8 cellular contexts compared by ENCODE assay signal in the genomic region with DNA sequence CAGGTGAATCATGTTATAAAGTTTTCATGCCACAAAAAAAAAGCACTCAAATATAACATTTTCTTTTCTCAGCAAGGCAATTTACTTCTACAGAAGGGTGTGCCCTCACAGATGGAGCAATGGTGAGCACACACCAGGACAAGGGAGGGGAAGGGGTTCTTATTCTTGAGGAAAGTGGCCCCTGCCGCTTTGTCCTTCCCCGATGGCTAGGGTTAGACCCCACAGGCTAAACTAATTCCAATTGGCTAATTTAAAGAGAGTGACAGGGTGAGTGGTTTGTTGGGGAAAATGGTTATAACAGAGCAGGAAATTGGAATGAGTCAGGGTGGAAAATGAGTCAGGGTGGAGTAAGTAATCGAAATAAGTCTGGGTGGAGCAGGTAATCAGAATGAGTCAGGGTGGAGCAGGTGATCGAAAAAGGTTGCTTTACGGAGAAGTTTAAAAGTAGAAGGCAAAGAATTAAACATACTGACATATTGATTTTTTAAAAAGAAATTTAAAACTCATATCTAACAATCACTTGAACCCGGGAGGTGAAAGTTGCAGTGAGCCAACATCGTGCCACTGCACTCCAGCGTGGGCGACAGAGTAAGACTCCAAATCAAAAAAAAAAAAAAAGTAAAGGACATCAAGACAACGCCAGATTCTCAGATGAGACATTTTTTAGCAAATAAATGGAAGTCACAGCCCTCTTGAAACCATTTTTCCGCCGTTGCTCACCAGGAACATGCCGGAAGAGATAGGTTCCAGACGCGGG. TPM values are rescaled to one million over a fixed set of nuclear protein-coding genes. Genes with fewer than 3 reads are reported as not detected.
A peak's percentile ranks its signal among the peaks of the same experiment; 100 is the strongest.
DNase-seq lines count a peak whose midpoint lies in the region; ATAC-seq and TF ChIP-seq lines count a peak whose summit lies in the region.

No MANE protein-coding gene starts in this region.

- ATAC-seq in HG03439 (IDR thresholded peaks at IDR 0.05; ENCODE audit: unreplicated experiment), result peak; percentile 30
- peak; percentile 64 for ATAC-seq in esophagus mucosa
- ATAC-seq in GM18858 (IDR thresholded peaks at IDR 0.05; ENCODE audit: unreplicated experiment), result no peak
- no peak for ATAC-seq in GM21737 (IDR thresholded peaks at IDR 0.05; ENCODE audit: unreplicated experiment)

- DNase-seq in AG04449 (ENCODE audit: low read depth, low spot score) (no peak), AG08395 (ENCODE audit: low spot score) (no peak)
- DNase-seq in activated CD4-positive, alpha-beta T cell treated with anti-CD3 and anti-CD28 coated beads, Interleukin-2, amount 50 U/mL, for 48 hours, result peak; percentile 19 to 32

- peak overlapping the region; percentile 89 for H3K27ac ChIP-seq in parathyroid adenoma

- H3K4me1 ChIP-seq in parathyroid adenoma, result no peaks in the 10 kb centered on the region

- H3K27me3 ChIP-seq in parathyroid adenoma (ENCODE audit: control insufficient read depth, insufficient read depth, low read length), result no peaks in the 10 kb centered on the region

- H3K79me2 ChIP-seq in parathyroid adenoma, result peaks cover 20% of the 10 kb centered on the region

- peak overlapping the region; percentile 91 for H3K4me2 ChIP-seq in parathyroid adenoma (ENCODE audit: low read length)

- H3K36me3 ChIP-seq in parathyroid adenoma (ENCODE audit: control insufficient read depth, insufficient read depth, low read length), result no peaks in the 10 kb centered on the region

- H3K4me3 ChIP-seq in AG04449 (ENCODE audit: low read depth, low read length) (peak overlapping the region; percentile 76), parathyroid adenoma (ENCODE audit: low read depth, low read length) (peak overlapping the region; percentile 95)

- POLR2A ChIA-PET in AG04449 (lab: Yijun Ruan, JAX), result interaction anchor here (0.8 kb wide), 1 partner anchor 9 kb away, joined by 3 read pairs; no protein-coding TSS in a partner anchor

- no peaks in the 10 kb centered on the region for H3K9me3 ChIP-seq in parathyroid adenoma (ENCODE audit: control insufficient read depth, low read length)

- TF ChIP-seq CTCF in AG04449 (IDR thresholded peaks at IDR 0.05; ENCODE audit: insufficient read depth, low read length, missing control alignments), result no peak
- no peak for TF ChIP-seq CTCF in parathyroid adenoma (IDR thresholded peaks at IDR 0.05)

- H3K9ac ChIP-seq in parathyroid adenoma, result peak overlapping the region; percentile 63

- CTCF ChIA-PET in AG04449 (lab: Yijun Ruan, JAX), result no interaction called here

- H2AFZ ChIP-seq in parathyroid adenoma, result peak overlapping the region; percentile 86

RNA-seq across cellular contexts. Expression of gene ZNF562, which starts 0.8 kb away (rescaled TPM):
- total RNA-seq in esophagus mucosa, result 46.7 TPM

RNA-seq across cellular contexts. Expression of gene ZNF561, which starts 53.1 kb away (rescaled TPM):
- total RNA-seq in esophagus mucosa, result 41.0 TPM

Comparison
In these comparisons a context has a peak if more than half of its experiments do, and no peak if none do; other contexts are left out.
1. DNase-seq: peak in activated CD4-positive, alpha-beta T cell treated with anti-CD3 and anti-CD28 coated beads, Interleukin-2, amount 50 U/mL, for 48 hours (2 of 2); none in AG04449 (single experiment) and AG08395 (single experiment).
2. ATAC-seq: peak in HG03439 (single experiment) and esophagus mucosa (single experiment); none in GM18858 (single experiment) and GM21737 (single experiment).